ENCODE assay signal across 8 cellular contexts in genomic region chr2:204545861-204546773, GRCh38. TPM values are rescaled to one million over a fixed set of nuclear protein-coding genes. Genes with fewer than 3 reads are reported as not detected.
DNase-seq lines count a peak whose midpoint lies in the region; ATAC-seq, FAIRE-seq and TF ChIP-seq lines count a peak whose summit lies in the region.

No MANE protein-coding gene starts in this region.

- H3K27me3 ChIP-seq in H1 (replicated peaks in 1 of 4; ENCODE audit: control insufficient read depth in 3 of 4, extremely low read depth in 1 of 4, insufficient read depth in 3 of 4, low read length in 3 of 4) (peaks cover 3 to 26% (median 18%) of the 10 kb centered on the region in 4 experiments), muscle layer of duodenum (ENCODE audit: low read depth, low read length) (no peaks in the 10 kb centered on the region)

- H3K9ac ChIP-seq in H1 (replicated peaks in 1 of 4; ENCODE audit: extremely low read depth in 1 of 4, low read depth in 3 of 4, low read length in 3 of 4), result peak overlapping the region in 1 of 4 experiments; percentile 28; a peak in 1 of 7 replicates

- no peak for FAIRE-seq in H1 (lab: Jason Lieb, UNC)

- H3K18ac ChIP-seq in H1 (ENCODE audit: extremely low read depth, low read length), result peak overlapping the region; percentile 20; the same call in 1 of the 2 replicates

- peaks cover 11% of the 10 kb centered on the region for H3K36me3 Mint-ChIP-seq in HFFc6 (ENCODE audit: low read depth)

- H2BK120ac ChIP-seq in H1 (replicated peaks; ENCODE audit: low read depth, low read length), result no peak overlapping the region

- no peaks in the 10 kb centered on the region for H3K36me3 ChIP-seq in H1 (ENCODE audit: control insufficient read depth in 2 of 4, insufficient read depth in 4 of 4, low read length in 3 of 4)
- H3K36me3 ChIP-seq in muscle layer of duodenum (ENCODE audit: control insufficient read depth in 1 of 2, insufficient read depth in 2 of 2, low read length in 2 of 2), result no peaks in the 10 kb centered on the region

- H4K5ac ChIP-seq in H1 (ENCODE audit: insufficient read length, low read depth, low read length), result no peak overlapping the region

- peaks cover 7% of the 10 kb centered on the region; the same call in 1 of the 2 replicates for H3K23me2 ChIP-seq in H1 (ENCODE audit: low read depth, low read length)

- H3K9me3 ChIP-seq in H1 (ENCODE audit: insufficient read depth in 2 of 2, low read depth in 1 of 2, low read length in 1 of 2), result no peaks in the 10 kb centered on the region
- no peaks in the 10 kb centered on the region for H3K9me3 ChIP-seq in muscle layer of duodenum (ENCODE audit: control insufficient read depth in 1 of 2, low read length in 2 of 2)

- peaks cover 0 to 2% of the 10 kb centered on the region in 2 experiments for H4K20me1 ChIP-seq in H1 (replicated peaks in 1 of 2; ENCODE audit: control insufficient read depth in 1 of 2, insufficient read depth in 2 of 2, low read length in 2 of 2)

- TF ChIP-seq CTCF in HFFc6 (IDR thresholded peaks at IDR 0.05) (no peak), H1 (IDR thresholded peaks at IDR 0.05; ENCODE audit: control extremely low read depth in 1 of 3, insufficient read depth in 1 of 3, low read depth in 1 of 3, low read length in 3 of 3) (no peak), RWPE1 (conservative IDR thresholded peaks at IDR 0.05; ENCODE audit: low read depth) (no peak)

- 12% methylated on average over 33 of the region's 45 CpGs; no CpG with 5 or more reads in 1 of the 2 experiments for WGBS in H1 (ENCODE audit: extremely low coverage in 1 of 2, insufficient coverage in 1 of 2, insufficient read length in 1 of 2, insufficient replicate concordance in 2 of 2, low coverage in 1 of 2, low lambda C conversion rate in 2 of 2, missing lambda C conversion rate in 1 of 2), 2 experiments

- no peaks in the 10 kb centered on the region for H3K79me2 ChIP-seq in H1 (ENCODE audit: control insufficient read depth in 1 of 2, insufficient read depth in 2 of 2, low read length in 2 of 2)

- TF ChIP-seq EP300 in H1 (IDR thresholded peaks at IDR 0.05; ENCODE audit: borderline replicate concordance in 1 of 2, low read depth in 2 of 2, low read length in 2 of 2), result no peak

- H3K23ac ChIP-seq in H1 (ENCODE audit: insufficient read length), result no peak overlapping the region

- peak overlapping the region; percentile 32; the same call in 1 of the 2 replicates for H4K8ac ChIP-seq in H1 (ENCODE audit: extremely low read depth, insufficient read depth, low read length)

- H3K4me3 ChIP-seq in H1 (ENCODE audit: extremely low read depth in 1 of 4, insufficient read depth in 2 of 4, low read depth in 3 of 4, low read length in 4 of 4), result peak overlapping the region; percentile 26 to 78 (median 42)
- peak overlapping the region; percentile 79 to 97 for H3K4me3 ChIP-seq in muscle layer of duodenum (ENCODE audit: low read depth in 1 of 2, low read length in 2 of 2)

- peak overlapping the region; percentile 95 for H3K4me3 Mint-ChIP-seq in HFFc6

- no peak overlapping the region for H4K91ac ChIP-seq in H1 (replicated peaks; ENCODE audit: insufficient read length, low read length)

- no peak overlapping the region for H3K56ac ChIP-seq in H1 (replicated peaks; ENCODE audit: insufficient read length, low read depth, low read length)

- no peak for ATAC-seq in HG02642 (IDR thresholded peaks at IDR 0.05; ENCODE audit: poor library complexity, unreplicated experiment)
- ATAC-seq in HG02970 (IDR thresholded peaks at IDR 0.05; ENCODE audit: low FRiP score, unreplicated experiment), result no peak

- H2BK15ac ChIP-seq in H1 (ENCODE audit: low read length), result no peak overlapping the region

- no peaks in the 10 kb centered on the region for H3K9me3 Mint-ChIP-seq in HFFc6

- H2BK12ac ChIP-seq in H1 (ENCODE audit: low read depth, low read length), result no peak overlapping the region; the same call in 1 of the 2 replicates

- no peak overlapping the region for H2BK20ac ChIP-seq in H1 (ENCODE audit: low read length)

- peak overlapping the region; percentile 77 to 88 for H3K4me2 ChIP-seq in H1 (ENCODE audit: insufficient read depth in 1 of 2, low read depth in 2 of 2, low read length in 2 of 2)

- no peak for TF ChIP-seq RAD21 in H1 (IDR thresholded peaks at IDR 0.05 in 1 of 2, conservative IDR thresholded peaks at IDR 0.05 in 1 of 2; ENCODE audit: low read depth in 2 of 2, low read length in 2 of 2)

- no peak for TF ChIP-seq POLR2A in H1 (IDR thresholded peaks at IDR 0.05; ENCODE audit: control extremely low read depth in 1 of 2, low read depth in 2 of 2, low read length in 2 of 2)

- CTCF ChIA-PET in H1 (lab: Charles Lee; ENCODE audit: partially characterized antibody) (interaction anchor here (0.7 to 2.6 kb wide), 4 partner anchors 39 to 286 kb away, joined by 3 to 9 read pairs (median 4); no protein-coding TSS in a partner anchor), RWPE1 (lab: Yijun Ruan, JAX) (interaction anchor here (0.7 to 1.1 kb wide), 2 partner anchors 12 to 507 kb away, joined by 3 to 4 read pairs; no protein-coding TSS in a partner anchor)

- peaks cover 0 to 9% (median 6%) of the 10 kb centered on the region in 4 experiments; a peak in 6 of 7 replicates for H3K4me1 ChIP-seq in H1 (replicated peaks in 1 of 4; ENCODE audit: control insufficient read depth in 3 of 4, insufficient read depth in 4 of 4, low read length in 3 of 4)
- peaks cover 5 to 14% of the 10 kb centered on the region in 2 donors for H3K4me1 ChIP-seq in muscle layer of duodenum (ENCODE audit: control insufficient read depth in 1 of 2, insufficient read depth in 2 of 2, low read length in 2 of 2)

- H3K79me1 ChIP-seq in H1 (ENCODE audit: low read depth, low read length), result no peaks in the 10 kb centered on the region

- H2AK5ac ChIP-seq in H1 (ENCODE audit: low read depth, low read length), result no peak overlapping the region

- H3K27ac Mint-ChIP-seq in HFFc6, result peak overlapping the region; percentile 87

- H3K14ac ChIP-seq in H1 (ENCODE audit: insufficient read length), result no peak overlapping the region

- peaks cover 61% of the 10 kb centered on the region for H3K4me1 Mint-ChIP-seq in HFFc6 (ENCODE audit: low read depth)

- no peak overlapping the region for H2BK5ac ChIP-seq in H1 (ENCODE audit: low read depth, low read length)

- POLR2A ChIA-PET in H1 (lab: Charles Lee; ENCODE audit: partially characterized antibody), result interaction anchor here (0.7 to 1.3 kb wide), 3 partner anchors 17 to 1138 kb away, joined by 3 to 4 read pairs (median 3); no protein-coding TSS in a partner anchor
- POLR2A ChIA-PET in RWPE1 (lab: Yijun Ruan, JAX; ENCODE audit: low non-redundant PET), result no interaction called here

- no peak overlapping the region for H3K27ac ChIP-seq in H1 (ENCODE audit: low read depth, low read length)
- peak overlapping the region; percentile 60 for H3K27ac ChIP-seq in muscle layer of duodenum (ENCODE audit: low read length)
- H3K27ac ChIP-seq in RWPE1, result no peak overlapping the region; the same call in 1 of the 2 replicates

- no peak overlapping the region for H2AFZ ChIP-seq in H1 (ENCODE audit: low read length)

- H3K27me3 Mint-ChIP-seq in HFFc6 (ENCODE audit: insufficient read depth), result peaks cover 4% of the 10 kb centered on the region

- peak; percentile 64 for DNase-seq in COR-L47 (lab: John Stamatoyannopoulos, UW)
- DNase-seq in HFFc6, result no peak
- DNase-seq in OCI-M1 (lab: John Stamatoyannopoulos, UW), result peak; percentile 78
- DNase-seq in H1 (ENCODE audit: low read depth in 1 of 2, low spot score in 2 of 2), result no peak
- no peak for DNase-seq in RWPE1 (ENCODE audit: low spot score)

- no peak overlapping the region for H3K4ac ChIP-seq in H1 (replicated peaks; ENCODE audit: insufficient read length, low read depth, low read length)

TF ChIP-seq in H1, 55 proteins besides CTCF, POLR2A, EP300 and RAD21:
- TF ChIP-seq YY1 (IDR thresholded peaks at IDR 0.05; ENCODE audit: low read depth, low read length) (no peak), SAP30 (IDR thresholded peaks at IDR 0.05; ENCODE audit: insufficient read depth, insufficient replicate concordance, low read length) (no peak), SUZ12 (IDR thresholded peaks at IDR 0.05; ENCODE audit: low read length) (peak; percentile 34; the same call in 1 of the 2 replicates), KDM4A (IDR thresholded peaks at IDR 0.05; ENCODE audit: low read depth, low read length, severe bottlenecking) (peak; percentile 93), RBBP5 (IDR thresholded peaks at IDR 0.05; ENCODE audit: borderline replicate concordance, low read depth, low read length) (0 out of 2 replicates have a peak, but pooled peaks have one; percentile 35), KDM1A (IDR thresholded peaks at IDR 0.05; ENCODE audit: borderline replicate concordance, low read length) (no peak), HDAC2 (IDR thresholded peaks at IDR 0.05; ENCODE audit: borderline replicate concordance in 1 of 2, low read depth in 2 of 2, low read length in 2 of 2) (no peak; a peak in 1 of 4 replicates), E2F6 (IDR thresholded peaks at IDR 0.05) (peak; percentile 82)
- TF ChIP-seq, protein P1, sequence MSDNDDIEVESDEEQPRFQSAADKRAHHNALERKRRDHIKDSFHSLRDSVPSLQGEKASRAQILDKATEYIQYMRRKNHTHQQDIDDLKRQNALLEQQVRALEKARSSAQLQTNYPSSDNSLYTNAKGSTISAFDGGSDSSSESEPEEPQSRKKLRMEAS (IDR thresholded peaks at IDR 0.05), result peak; percentile 86

RNA-seq across cellular contexts. Expression of gene PARD3B, which starts 0.8 kb away (rescaled TPM):
- total RNA-seq in HFFc6 (2021; fragmentation: NEBNext Ultra II Directional; extraction: Animal tissue kit (Norgen Biotek cat#: 25700)), result 10 to 100 TPM; 14.0 to 22.4 (median 15.3) TPM
- total RNA-seq in H1 (2021; fragmentation: NEBNext Ultra II Directional; extraction: Animal tissue kit (Norgen Biotek cat#: 25700)), result 4.9 and 5.7 TPM in 2 replicates
- 0.97 and 1.2 TPM in 2 replicates for polyA plus RNA-seq in H1 (2011; rRNA removed)
- 1.2 TPM for polyA plus RNA-seq in H1 (2011; cell fraction: cytosol; rRNA removed)
- polyA plus RNA-seq in H1 (2011; cell fraction: nucleus; rRNA removed), result 2.8 TPM
- polyA plus RNA-seq in H1 (2012, experiment 1 of 2), result 1.7 to 3.1 TPM (median 2.5 TPM) in 4 replicates
- polyA plus RNA-seq in H1 (2012, experiment 2 of 2), result 0.18 TPM
- polyA plus RNA-seq in H1 (2013, experiment 1 of 2), result 1.8 TPM
- 1.8 TPM for polyA plus RNA-seq in H1 (2013, experiment 2 of 2)
- 3.5 and 5.3 TPM in 2 replicates for polyA minus RNA-seq in H1 (2011; rRNA and poly(A)+ RNA removed)
- polyA minus RNA-seq in H1 (2011; cell fraction: cytosol; rRNA and poly(A)+ RNA removed), result 2.0 TPM
- polyA minus RNA-seq in H1 (2011; cell fraction: nucleus; rRNA and poly(A)+ RNA removed), result 13.4 TPM

Comparison
In these comparisons a context has a peak if more than half of its experiments do, and no peak if none do; other contexts are left out.
1. DNase-seq: peak in COR-L47 (single experiment) and OCI-M1 (single experiment); none in HFFc6 (single experiment), H1 (0 of 2) and RWPE1 (single experiment).